ENCODE assay signal across 8 cellular contexts in genomic region chr1:201739054-201739453, GRCh38.
DNase-seq lines count a peak whose midpoint lies in the region; ATAC-seq and TF ChIP-seq lines count a peak whose summit lies in the region.

No MANE protein-coding gene starts in this region.

- H3K27ac Mint-ChIP-seq in Caco-2 (ENCODE audit: unreplicated experiment) = no peak overlapping the region

- TF ChIP-seq CTCF in Caco-2 (IDR thresholded peaks at IDR 0.05; ENCODE audit: insufficient read depth in 1 of 2, low read depth in 1 of 2, low read length in 1 of 2, severe bottlenecking in 1 of 2, unreplicated experiment in 1 of 2) (no peak), RWPE2 (IDR thresholded peaks at IDR 0.05; ENCODE audit: poor library complexity, severe bottlenecking) (no peak), fibroblast of pulmonary artery (IDR thresholded peaks at IDR 0.05; ENCODE audit: low read length, missing control alignments) (no peak), parathyroid adenoma (IDR thresholded peaks at IDR 0.05) (no peak)

- peaks cover 8% of the 10 kb centered on the region for H3K27me3 Mint-ChIP-seq in Caco-2 (ENCODE audit: insufficient read depth, unreplicated experiment)

- H3K27ac ChIP-seq in RWPE2 (ENCODE audit: poor library complexity, severe bottlenecking) (peak overlapping the region; percentile 84), parathyroid adenoma (no peak overlapping the region)

- H3K4me1 ChIP-seq in Caco-2 (0 out of 2 replicates have a peak, but pooled peaks cover 4% of the 10 kb centered on the region), RWPE2 (ENCODE audit: insufficient read depth, poor library complexity, severe bottlenecking) (peaks cover 23% of the 10 kb centered on the region), parathyroid adenoma (no peaks in the 10 kb centered on the region)

- CTCF ChIA-PET in Caco-2 (lab: Charles Lee) = interaction anchor here (0.6 to 1.6 kb wide), 2 partner anchors 54 to 136 kb away, joined by 3 to 12 read pairs; no protein-coding TSS in a partner anchor

- POLR2A ChIA-PET in Caco-2 (lab: Charles Lee) = no interaction called here

- DNase-seq in Caco-2 (no peak), RWPE2 (ENCODE audit: low spot score) (no peak), fibroblast of pulmonary artery (ENCODE audit: low read depth) (no peak), HPDE6-E6E7 (ENCODE audit: extremely low spot score) (no peak), medulla oblongata (ENCODE audit: extremely low spot score) (no peak), NCI-H1930 (lab: John Stamatoyannopoulos, UW) (no peak)
- no peak for DNase-seq in activated naive CD4-positive, alpha-beta T cell treated with anti-CD3 and anti-CD28 coated beads, Interleukin-2, amount 50 U/mL, for 16 hours

- BruUV-seq in Caco-2 (replicated peaks; lab: Mats Ljungman, UMichigan) = no TSS peak

- H3K79me2 ChIP-seq in parathyroid adenoma = no peaks in the 10 kb centered on the region

- H3K27me3 ChIP-seq in Caco-2 (replicated peaks; ENCODE audit: control insufficient read depth, insufficient read depth, low read length) = no peaks in the 10 kb centered on the region; the same call in 1 of the 2 replicates
- no peaks in the 10 kb centered on the region for H3K27me3 ChIP-seq in RWPE2 (ENCODE audit: insufficient read depth, poor library complexity, severe bottlenecking)
- H3K27me3 ChIP-seq in parathyroid adenoma (ENCODE audit: control insufficient read depth, insufficient read depth, low read length) = no peaks in the 10 kb centered on the region

- no peaks in the 10 kb centered on the region for H3K9me3 ChIP-seq in Caco-2
- no peaks in the 10 kb centered on the region for H3K9me3 ChIP-seq in RWPE2 (ENCODE audit: severe bottlenecking)
- no peaks in the 10 kb centered on the region for H3K9me3 ChIP-seq in parathyroid adenoma (ENCODE audit: control insufficient read depth, low read length)

- H3K9me3 Mint-ChIP-seq in Caco-2 (ENCODE audit: unreplicated experiment) = no peaks in the 10 kb centered on the region

- peak overlapping the region; percentile 93 for H3K4me2 ChIP-seq in parathyroid adenoma (ENCODE audit: low read length)

- H3K4me3 ChIP-seq in Caco-2 (ENCODE audit: low read depth, low read length) (peak overlapping the region; percentile 76), RWPE2 (ENCODE audit: severe bottlenecking) (peak overlapping the region; percentile 64), fibroblast of pulmonary artery (replicated peaks; ENCODE audit: low read depth, low read length) (peak overlapping the region; percentile 85), parathyroid adenoma (ENCODE audit: low read depth, low read length) (peak overlapping the region; percentile 54)

- no peak overlapping the region for H3K9ac ChIP-seq in parathyroid adenoma

- no peaks in the 10 kb centered on the region for H3K36me3 Mint-ChIP-seq in Caco-2 (ENCODE audit: insufficient read depth, unreplicated experiment)

- intact Hi-C loops in Caco-2 (cut with micrococcal nuclease; ENCODE audit: unreplicated experiment) = no loop called here

- no peaks in the 10 kb centered on the region for H3K4me1 Mint-ChIP-seq in Caco-2 (ENCODE audit: low read depth, unreplicated experiment)

- peak overlapping the region; percentile 65 for H3K4me3 Mint-ChIP-seq in Caco-2 (ENCODE audit: unreplicated experiment)

- ATAC-seq in RWPE2 (ENCODE audit: low read depth) = peak; percentile 7

- H2AFZ ChIP-seq in parathyroid adenoma = no peak overlapping the region

- H3K36me3 ChIP-seq in Caco-2 (ENCODE audit: control insufficient read depth, insufficient read depth, low read length) (no peaks in the 10 kb centered on the region), RWPE2 (ENCODE audit: low read depth) (peaks cover 22% of the 10 kb centered on the region), parathyroid adenoma (ENCODE audit: control insufficient read depth, insufficient read depth, low read length) (no peaks in the 10 kb centered on the region)
